Comparison of ENCODE assay signal across 1 cellular context in the genomic region with DNA sequence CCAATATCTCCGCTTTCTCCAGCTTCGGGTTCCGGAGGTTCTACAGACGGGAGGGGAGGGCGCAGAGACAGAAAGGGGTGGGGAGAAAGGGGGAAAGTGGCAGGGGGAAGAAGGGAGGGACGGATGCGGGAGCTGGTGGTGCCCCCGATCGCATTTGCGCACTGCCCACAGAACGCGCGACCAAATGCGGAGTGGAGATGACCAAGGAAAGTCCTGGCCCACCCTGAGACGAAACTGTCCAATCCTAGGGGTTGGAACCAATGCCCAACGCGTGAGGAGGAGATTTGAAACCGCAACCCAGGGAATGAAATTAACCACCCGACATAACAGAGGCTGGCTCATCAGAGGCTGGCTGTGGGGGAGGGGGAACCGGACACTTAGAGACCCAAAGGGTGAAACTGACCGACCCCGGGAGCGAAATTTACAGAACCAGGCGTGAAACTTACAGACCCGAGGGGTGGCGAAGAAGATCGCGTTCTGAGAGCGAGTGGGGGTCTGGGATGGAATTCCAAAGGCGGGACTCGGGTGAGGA.
TF ChIP-seq lines count a peak whose summit lies in the region.

No MANE protein-coding gene starts in this region.

TF ChIP-seq in HCT116, 20 proteins besides CTCF, POLR2A, EP300 and RAD21 (continued from another document):
- TF ChIP-seq CEBPB (IDR thresholded peaks at IDR 0.05; ENCODE audit: low read depth) (no peak), ELF1 (IDR thresholded peaks at IDR 0.05; ENCODE audit: borderline replicate concordance, low read depth) (no peak)
